Comparison of ENCODE assay signal across 1 cellular context in the genomic region with DNA sequence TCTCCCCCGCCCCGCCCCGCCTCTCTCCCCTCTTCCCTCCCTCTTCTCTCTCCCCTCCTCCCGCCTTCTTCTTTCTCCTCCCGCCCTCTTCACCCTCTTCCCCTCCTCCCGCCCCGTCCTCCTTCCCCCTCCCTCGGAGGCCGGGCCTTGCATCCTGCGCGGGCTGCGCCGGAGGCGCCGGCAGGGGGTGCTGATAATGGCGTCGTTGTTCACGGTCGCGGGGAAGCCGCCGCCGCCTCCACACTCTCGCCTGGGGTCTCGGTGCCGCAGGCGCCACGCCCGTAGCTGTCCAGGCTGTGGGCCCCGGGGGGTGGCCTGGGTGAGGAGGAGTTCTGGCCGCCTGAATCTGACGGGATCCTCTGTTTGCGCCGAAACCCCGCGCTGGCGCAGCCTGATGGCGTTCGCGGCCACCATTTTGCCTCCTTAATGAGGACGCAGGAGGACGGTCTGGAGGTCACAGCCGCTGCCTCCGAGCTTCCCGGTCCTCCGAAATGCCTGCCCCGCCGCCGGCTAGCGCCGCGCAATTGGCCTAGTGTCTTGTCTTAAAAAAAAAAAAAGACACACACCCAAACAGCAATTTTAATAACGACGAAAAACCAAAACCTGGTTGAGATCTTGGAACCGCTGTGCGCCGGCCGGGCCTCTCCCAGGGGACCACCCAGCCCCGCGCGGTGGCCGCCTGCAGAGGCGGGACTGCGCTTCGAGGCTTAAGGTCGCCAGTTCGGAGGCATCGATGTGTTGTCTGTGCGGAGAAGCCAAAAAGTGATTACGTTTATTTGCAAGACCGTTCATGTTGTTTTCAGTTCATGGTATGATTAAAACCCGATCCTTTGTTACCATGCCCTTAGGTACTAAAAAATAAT.
TF ChIP-seq lines count a peak whose summit lies in the region.

No MANE protein-coding gene starts in this region.

TF ChIP-seq in neural cell, 6 proteins besides CTCF, POLR2A, EP300 and RAD21:
- TF ChIP-seq EZH2 (IDR thresholded peaks at IDR 0.05; ENCODE audit: borderline replicate concordance, insufficient read depth, low read length, poor library complexity, severe bottlenecking) (no peak), POLR2AphosphoS5 (IDR thresholded peaks at IDR 0.05) (peak; percentile 86), SMC3 (conservative IDR thresholded peaks at IDR 0.05; ENCODE audit: poor library complexity) (peak; percentile 59), TAF1 (IDR thresholded peaks at IDR 0.05; ENCODE audit: low read depth) (peak; percentile 94), REST (IDR thresholded peaks at IDR 0.05; ENCODE audit: borderline replicate concordance) (peak; percentile 87), MXI1 (conservative IDR thresholded peaks at IDR 0.05; ENCODE audit: poor library complexity, severe bottlenecking) (peak; percentile 63)
